Comparison of ENCODE assay signal across 7 cellular contexts in the genomic region with DNA sequence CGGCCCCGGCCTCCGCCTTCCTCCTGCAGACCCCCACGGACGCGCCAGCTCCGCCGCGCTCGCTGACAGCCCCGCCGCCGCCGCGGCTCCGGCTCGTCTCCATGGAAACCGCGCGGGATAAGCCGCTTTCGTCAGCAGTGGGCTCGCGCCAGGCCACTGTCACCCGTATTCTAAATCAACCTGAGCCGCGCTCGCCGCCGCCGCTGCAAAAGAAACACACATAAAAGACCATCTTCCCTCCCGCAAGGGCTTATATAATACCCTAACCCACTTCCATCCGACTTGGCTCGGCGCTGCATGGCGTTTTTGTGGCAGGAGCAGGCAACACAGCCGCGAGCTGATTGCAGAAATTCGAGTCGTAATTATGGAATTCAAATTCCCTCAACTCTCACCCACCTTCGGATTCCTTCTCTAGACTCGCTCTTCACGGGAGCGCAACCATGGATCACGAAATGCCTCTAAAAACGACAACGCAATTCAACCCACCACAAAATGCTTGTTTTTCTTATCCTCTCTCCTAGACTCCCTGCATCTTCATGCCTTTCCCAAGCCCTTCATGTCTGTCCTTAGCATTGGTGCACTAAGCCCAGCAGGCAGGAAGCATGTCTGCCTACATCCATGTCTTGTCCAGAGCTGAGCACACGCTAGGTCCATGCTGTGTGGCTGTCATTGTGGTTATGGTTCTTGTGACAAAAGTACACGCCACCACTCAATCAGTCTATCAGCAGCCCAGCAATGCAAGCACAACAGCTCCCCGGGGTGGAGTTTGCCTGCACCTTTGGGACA. TPM values are rescaled to one million over a fixed set of nuclear protein-coding genes. Genes with fewer than 3 reads are reported as not detected.
A peak's percentile ranks its signal among the peaks of the same experiment; 100 is the strongest.
DNase-seq lines count a peak whose midpoint lies in the region; TF ChIP-seq lines count a peak whose summit lies in the region.

A gene with protein sequence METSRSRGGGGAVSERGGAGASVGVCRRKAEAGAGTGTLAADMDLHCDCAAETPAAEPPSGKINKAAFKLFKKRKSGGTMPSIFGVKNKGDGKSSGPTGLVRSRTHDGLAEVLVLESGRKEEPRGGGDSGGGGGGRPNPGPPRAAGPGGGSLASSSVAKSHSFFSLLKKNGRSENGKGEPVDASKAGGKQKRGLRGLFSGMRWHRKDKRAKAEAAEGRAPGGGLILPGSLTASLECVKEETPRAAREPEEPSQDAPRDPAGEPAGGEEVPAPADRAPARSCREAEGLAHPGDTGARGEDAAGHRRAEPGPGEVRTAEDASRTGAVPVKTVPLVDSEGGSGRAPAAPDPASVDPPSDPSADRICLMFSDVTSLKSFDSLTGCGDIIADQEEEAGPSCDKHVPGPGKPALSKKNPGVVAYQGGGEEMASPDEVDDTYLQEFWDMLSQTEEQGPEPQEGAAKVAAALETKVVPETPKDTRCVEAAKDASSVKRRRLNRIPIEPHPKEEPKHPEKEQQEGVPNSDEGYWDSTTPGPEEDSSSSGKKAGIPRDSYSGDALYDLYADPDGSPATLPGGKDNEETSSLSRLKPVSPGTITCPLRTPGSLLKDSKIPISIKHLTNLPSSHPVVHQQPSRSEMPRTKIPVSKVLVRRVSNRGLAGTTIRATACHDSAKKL (minus strand): TSS at position 772 of the 786 bp plus-strand sequence. CDS start 669 bp downstream, at position 103.

- TF ChIP-seq CTCF in GM13977 (IDR thresholded peaks at IDR 0.05; ENCODE audit: extremely low read depth, insufficient read depth, missing control alignments) (no peak), coronary artery (IDR thresholded peaks at IDR 0.05) (no peak), mesothelial cell of epicardium (IDR thresholded peaks at IDR 0.05; ENCODE audit: unreplicated experiment) (no peak)

- no peaks in the 10 kb centered on the region for H3K4me1 ChIP-seq in urinary bladder (ENCODE audit: insufficient read depth)

- H3K27ac ChIP-seq in coronary artery (no peak within 1 kb of the TSS), urinary bladder (ENCODE audit: low read depth) (no peak within 1 kb of the TSS)

- peaks cover 14% of the 10 kb centered on the region for H3K4me1 Mint-ChIP-seq in mesothelial cell of epicardium

- DNase-seq in GM13977 (ENCODE audit: low spot score) (peak; percentile 54), NCI-H345 treated with DMSO at 0.1 percent for 48 hours (lab: John Stamatoyannopoulos, UW; ENCODE audit: unreplicated experiment) (peak; percentile 37), coronary artery (ENCODE audit: low spot score) (no peak), mesothelial cell of epicardium (ENCODE audit: low spot score in 2 of 2, unreplicated experiment in 2 of 2) (peak; percentile 71 to 81), amniotic stem cell (lab: John Stamatoyannopoulos, UW) (no peak), foreskin melanocyte (no peak)

- H3K27me3 Mint-ChIP-seq in mesothelial cell of epicardium (ENCODE audit: low read depth): peaks cover 70% of the 10 kb centered on the region

- peak within 1 kb of the TSS; percentile 58 for H3K27ac Mint-ChIP-seq in mesothelial cell of epicardium

- no peaks in the 10 kb centered on the region for H3K9me3 Mint-ChIP-seq in mesothelial cell of epicardium

- H3K4me3 ChIP-seq in coronary artery (peak within 1 kb of the TSS; percentile 66), urinary bladder (ENCODE audit: low read depth, low read length) (peak within 1 kb of the TSS; percentile 36)

- peak within 1 kb of the TSS; percentile 82 for H3K4me3 Mint-ChIP-seq in mesothelial cell of epicardium

- no peaks in the 10 kb centered on the region for H3K36me3 ChIP-seq in urinary bladder (ENCODE audit: insufficient read depth)

- WGBS in urinary bladder: 4% methylated on average over 50 of the region's 50 CpGs

- in situ Hi-C loops in GM13977 (cut with MboI; ENCODE audit: low pct_unique_long_range_greater_than_20kb, low sequenced_read_pairs, unreplicated experiment): no loop called here

- no peaks in the 10 kb centered on the region for H3K36me3 Mint-ChIP-seq in mesothelial cell of epicardium

RNA-seq across cellular contexts. Expression of the gene that starts here (rescaled TPM):
- 0.57 to 0.60 TPM (median 0.60 TPM) in 3 replicates for total RNA-seq in mesothelial cell of epicardium
- 1.3 TPM for total RNA-seq in urinary bladder
- 0.01 TPM for polyA plus RNA-seq in urinary bladder

Comparison
In these comparisons a context has a peak if more than half of its experiments do, and no peak if none do; other contexts are left out.
1. Peak in DNase-seq in mesothelial cell of epicardium; RNA of the gene not detected or under 1 TPM.
2. DNase-seq: peak in GM13977 (single experiment) and NCI-H345 treated with DMSO at 0.1 percent for 48 hours (single experiment); none in coronary artery (single experiment), amniotic stem cell (single experiment) and foreskin melanocyte (single experiment).